In the genomic region with DNA sequence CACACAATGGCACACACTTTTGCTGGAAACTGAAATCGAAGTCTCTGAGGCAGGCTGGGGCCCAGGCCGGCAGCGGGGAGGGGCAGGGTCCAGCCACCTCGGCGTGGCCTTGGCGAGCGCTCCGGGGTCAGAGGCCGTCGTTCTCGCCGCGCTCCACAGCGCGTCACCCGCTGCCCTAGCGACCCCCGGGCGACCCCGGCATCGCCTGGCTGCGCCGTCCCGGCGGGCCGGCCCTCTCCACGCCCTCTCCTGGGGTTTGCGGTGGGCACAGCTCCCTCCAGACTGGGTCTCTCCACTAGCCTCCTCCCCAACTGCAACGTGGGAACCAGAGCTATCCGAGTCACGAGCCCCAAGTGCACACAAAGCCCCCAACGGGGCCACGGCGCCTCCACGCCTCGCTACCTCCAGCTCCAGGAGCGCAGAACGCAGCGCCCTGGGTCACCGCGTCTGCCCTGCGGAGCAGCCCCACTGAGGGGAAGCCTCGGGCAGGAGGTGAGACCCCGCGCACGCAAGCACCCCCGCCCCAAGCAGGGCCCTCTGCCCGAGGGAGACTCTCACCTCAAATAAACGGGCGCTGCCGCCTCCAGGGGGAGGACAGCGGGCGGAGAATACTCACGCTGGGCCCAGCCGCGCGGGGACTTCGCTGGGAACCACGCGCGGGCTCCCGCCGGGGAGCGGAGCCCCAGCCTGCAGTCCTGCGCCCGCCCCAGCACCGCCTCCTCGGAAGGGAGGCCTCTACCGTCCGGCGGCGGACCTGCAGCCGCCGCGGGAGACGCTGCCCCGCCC, we compare ENCODE assay signal across 1 cellular context.
TF ChIP-seq lines count a peak whose summit lies in the region.

No MANE protein-coding gene starts in this region.

TF ChIP-seq in HepG2, 621 proteins besides CTCF, POLR2A, EP300 and RAD21 (continued from another document and continues in another):
- TF ChIP-seq, protein P1, sequence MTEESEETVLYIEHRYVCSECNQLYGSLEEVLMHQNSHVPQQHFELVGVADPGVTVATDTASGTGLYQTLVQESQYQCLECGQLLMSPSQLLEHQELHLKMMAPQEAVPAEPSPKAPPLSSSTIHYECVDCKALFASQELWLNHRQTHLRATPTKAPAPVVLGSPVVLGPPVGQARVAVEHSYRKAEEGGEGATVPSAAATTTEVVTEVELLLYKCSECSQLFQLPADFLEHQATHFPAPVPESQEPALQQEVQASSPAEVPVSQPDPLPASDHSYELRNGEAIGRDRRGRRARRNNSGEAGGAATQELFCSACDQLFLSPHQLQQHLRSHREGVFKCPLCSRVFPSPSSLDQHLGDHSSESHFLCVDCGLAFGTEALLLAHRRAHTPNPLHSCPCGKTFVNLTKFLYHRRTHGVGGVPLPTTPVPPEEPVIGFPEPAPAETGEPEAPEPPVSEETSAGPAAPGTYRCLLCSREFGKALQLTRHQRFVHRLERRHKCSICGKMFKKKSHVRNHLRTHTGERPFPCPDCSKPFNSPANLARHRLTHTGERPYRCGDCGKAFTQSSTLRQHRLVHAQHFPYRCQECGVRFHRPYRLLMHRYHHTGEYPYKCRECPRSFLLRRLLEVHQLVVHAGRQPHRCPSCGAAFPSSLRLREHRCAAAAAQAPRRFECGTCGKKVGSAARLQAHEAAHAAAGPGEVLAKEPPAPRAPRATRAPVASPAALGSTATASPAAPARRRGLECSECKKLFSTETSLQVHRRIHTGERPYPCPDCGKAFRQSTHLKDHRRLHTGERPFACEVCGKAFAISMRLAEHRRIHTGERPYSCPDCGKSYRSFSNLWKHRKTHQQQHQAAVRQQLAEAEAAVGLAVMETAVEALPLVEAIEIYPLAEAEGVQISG (CRISPR knock-in tag; IDR thresholded peaks at IDR 0.05): peak; percentile 79
- TF ChIP-seq TCF12 (IDR thresholded peaks at IDR 0.05) (no peak), TCF12 (CRISPR knock-in tag; IDR thresholded peaks at IDR 0.05) (no peak), ZNF484 (CRISPR knock-in tag; IDR thresholded peaks at IDR 0.05; ENCODE audit: borderline replicate concordance, low read depth) (no peak), IKZF1 (IDR thresholded peaks at IDR 0.05) (no peak), HOXD1 (CRISPR knock-in tag; IDR thresholded peaks at IDR 0.05) (no peak), ZFP82 (CRISPR knock-in tag; IDR thresholded peaks at IDR 0.05; ENCODE audit: borderline replicate concordance) (peak; percentile 33; the same call in 1 of the 2 replicates), ZNF329 (CRISPR knock-in tag; IDR thresholded peaks at IDR 0.05; ENCODE audit: low read depth) (0 out of 2 replicates have a peak, but pooled peaks have one; percentile 13), ZNF460 (CRISPR knock-in tag; IDR thresholded peaks at IDR 0.05; ENCODE audit: borderline replicate concordance) (no peak), KDM2A (CRISPR knock-in tag; IDR thresholded peaks at IDR 0.05; ENCODE audit: borderline replicate concordance, low read depth) (peak; percentile 71), CBX5 (CRISPR knock-in tag; IDR thresholded peaks at IDR 0.05; ENCODE audit: borderline replicate concordance) (no peak), MYC (CRISPR knock-in tag; IDR thresholded peaks at IDR 0.05; ENCODE audit: borderline replicate concordance) (peak; percentile 66), ZBTB7B (CRISPR knock-in tag; IDR thresholded peaks at IDR 0.05) (peak; percentile 61; the same call in 1 of the 2 replicates), RBM22 (optimal IDR thresholded peaks at IDR 0.05; ENCODE audit: low read length) (no peak), ZNF136 (CRISPR knock-in tag; IDR thresholded peaks at IDR 0.05; ENCODE audit: low read depth) (no peak), GLI4 (CRISPR knock-in tag; IDR thresholded peaks at IDR 0.05; ENCODE audit: borderline replicate concordance) (peak; percentile 87; the same call in 1 of the 2 replicates), ZNF441 (CRISPR knock-in tag; IDR thresholded peaks at IDR 0.05; ENCODE audit: borderline replicate concordance) (no peak), SNAPC2 (CRISPR knock-in tag; IDR thresholded peaks at IDR 0.05) (no peak)
- TF ChIP-seq, protein P2, sequence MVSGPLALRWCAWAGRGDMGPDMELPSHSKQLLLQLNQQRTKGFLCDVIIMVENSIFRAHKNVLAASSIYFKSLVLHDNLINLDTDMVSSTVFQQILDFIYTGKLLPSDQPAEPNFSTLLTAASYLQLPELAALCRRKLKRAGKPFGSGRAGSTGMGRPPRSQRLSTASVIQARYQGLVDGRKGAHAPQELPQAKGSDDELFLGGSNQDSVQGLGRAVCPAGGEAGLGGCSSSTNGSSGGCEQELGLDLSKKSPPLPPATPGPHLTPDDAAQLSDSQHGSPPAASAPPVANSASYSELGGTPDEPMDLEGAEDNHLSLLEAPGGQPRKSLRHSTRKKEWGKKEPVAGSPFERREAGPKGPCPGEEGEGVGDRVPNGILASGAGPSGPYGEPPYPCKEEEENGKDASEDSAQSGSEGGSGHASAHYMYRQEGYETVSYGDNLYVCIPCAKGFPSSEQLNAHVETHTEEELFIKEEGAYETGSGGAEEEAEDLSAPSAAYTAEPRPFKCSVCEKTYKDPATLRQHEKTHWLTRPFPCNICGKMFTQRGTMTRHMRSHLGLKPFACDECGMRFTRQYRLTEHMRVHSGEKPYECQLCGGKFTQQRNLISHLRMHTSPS (CRISPR knock-in tag; IDR thresholded peaks at IDR 0.05; ENCODE audit: low read depth): no peak
- TF ChIP-seq, protein P3, sequence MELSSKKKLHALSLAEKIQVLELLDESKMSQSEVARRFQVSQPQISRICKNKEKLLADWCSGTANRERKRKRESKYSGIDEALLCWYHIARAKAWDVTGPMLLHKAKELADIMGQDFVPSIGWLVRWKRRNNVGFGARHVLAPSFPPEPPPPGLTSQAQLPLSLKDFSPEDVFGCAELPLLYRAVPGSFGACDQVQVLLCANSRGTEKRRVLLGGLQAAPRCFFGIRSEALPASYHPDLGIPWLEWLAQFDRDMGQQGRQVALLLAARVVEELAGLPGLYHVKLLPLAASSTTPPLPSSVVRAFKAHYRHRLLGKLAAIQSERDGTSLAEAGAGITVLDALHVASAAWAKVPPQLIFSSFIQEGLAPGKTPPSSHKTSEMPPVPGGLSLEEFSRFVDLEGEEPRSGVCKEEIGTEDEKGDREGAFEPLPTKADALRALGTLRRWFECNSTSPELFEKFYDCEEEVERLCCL (CRISPR knock-in tag; IDR thresholded peaks at IDR 0.05; ENCODE audit: borderline replicate concordance): no peak
- TF ChIP-seq, protein P4, sequence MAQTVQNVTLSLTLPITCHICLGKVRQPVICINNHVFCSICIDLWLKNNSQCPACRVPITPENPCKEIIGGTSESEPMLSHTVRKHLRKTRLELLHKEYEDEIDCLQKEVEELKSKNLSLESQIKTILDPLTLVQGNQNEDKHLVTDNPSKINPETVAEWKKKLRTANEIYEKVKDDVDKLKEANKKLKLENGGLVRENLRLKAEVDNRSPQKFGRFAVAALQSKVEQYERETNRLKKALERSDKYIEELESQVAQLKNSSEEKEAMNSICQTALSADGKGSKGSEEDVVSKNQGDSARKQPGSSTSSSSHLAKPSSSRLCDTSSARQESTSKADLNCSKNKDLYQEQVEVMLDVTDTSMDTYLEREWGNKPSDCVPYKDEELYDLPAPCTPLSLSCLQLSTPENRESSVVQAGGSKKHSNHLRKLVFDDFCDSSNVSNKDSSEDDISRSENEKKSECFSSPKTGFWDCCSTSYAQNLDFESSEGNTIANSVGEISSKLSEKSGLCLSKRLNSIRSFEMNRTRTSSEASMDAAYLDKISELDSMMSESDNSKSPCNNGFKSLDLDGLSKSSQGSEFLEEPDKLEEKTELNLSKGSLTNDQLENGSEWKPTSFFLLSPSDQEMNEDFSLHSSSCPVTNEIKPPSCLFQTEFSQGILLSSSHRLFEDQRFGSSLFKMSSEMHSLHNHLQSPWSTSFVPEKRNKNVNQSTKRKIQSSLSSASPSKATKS (CRISPR knock-in tag; IDR thresholded peaks at IDR 0.05): no peak
- TF ChIP-seq, protein P5, sequence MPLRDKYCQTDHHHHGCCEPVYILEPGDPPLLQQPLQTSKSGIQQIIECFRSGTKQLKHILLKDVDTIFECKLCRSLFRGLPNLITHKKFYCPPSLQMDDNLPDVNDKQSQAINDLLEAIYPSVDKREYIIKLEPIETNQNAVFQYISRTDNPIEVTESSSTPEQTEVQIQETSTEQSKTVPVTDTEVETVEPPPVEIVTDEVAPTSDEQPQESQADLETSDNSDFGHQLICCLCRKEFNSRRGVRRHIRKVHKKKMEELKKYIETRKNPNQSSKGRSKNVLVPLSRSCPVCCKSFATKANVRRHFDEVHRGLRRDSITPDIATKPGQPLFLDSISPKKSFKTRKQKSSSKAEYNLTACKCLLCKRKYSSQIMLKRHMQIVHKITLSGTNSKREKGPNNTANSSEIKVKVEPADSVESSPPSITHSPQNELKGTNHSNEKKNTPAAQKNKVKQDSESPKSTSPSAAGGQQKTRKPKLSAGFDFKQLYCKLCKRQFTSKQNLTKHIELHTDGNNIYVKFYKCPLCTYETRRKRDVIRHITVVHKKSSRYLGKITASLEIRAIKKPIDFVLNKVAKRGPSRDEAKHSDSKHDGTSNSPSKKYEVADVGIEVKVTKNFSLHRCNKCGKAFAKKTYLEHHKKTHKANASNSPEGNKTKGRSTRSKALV (CRISPR knock-in tag; IDR thresholded peaks at IDR 0.05): peak; percentile 86
- TF ChIP-seq, protein P6, sequence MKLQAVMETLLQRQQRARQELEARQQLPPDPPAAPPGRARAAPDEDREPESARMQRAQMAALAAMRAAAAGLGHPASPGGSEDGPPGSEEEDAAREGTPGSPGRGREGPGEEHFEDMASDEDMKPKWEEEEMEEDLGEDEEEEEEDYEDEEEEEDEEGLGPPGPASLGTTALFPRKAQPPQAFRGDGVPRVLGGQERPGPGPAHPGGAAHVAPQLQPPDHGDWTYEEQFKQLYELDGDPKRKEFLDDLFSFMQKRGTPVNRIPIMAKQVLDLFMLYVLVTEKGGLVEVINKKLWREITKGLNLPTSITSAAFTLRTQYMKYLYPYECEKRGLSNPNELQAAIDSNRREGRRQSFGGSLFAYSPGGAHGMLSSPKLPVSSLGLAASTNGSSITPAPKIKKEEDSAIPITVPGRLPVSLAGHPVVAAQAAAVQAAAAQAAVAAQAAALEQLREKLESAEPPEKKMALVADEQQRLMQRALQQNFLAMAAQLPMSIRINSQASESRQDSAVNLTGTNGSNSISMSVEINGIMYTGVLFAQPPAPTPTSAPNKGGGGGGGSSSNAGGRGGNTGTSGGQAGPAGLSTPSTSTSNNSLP (IDR thresholded peaks at IDR 0.05; ENCODE audit: low read depth, low read length): no peak
- TF ChIP-seq, protein P7, sequence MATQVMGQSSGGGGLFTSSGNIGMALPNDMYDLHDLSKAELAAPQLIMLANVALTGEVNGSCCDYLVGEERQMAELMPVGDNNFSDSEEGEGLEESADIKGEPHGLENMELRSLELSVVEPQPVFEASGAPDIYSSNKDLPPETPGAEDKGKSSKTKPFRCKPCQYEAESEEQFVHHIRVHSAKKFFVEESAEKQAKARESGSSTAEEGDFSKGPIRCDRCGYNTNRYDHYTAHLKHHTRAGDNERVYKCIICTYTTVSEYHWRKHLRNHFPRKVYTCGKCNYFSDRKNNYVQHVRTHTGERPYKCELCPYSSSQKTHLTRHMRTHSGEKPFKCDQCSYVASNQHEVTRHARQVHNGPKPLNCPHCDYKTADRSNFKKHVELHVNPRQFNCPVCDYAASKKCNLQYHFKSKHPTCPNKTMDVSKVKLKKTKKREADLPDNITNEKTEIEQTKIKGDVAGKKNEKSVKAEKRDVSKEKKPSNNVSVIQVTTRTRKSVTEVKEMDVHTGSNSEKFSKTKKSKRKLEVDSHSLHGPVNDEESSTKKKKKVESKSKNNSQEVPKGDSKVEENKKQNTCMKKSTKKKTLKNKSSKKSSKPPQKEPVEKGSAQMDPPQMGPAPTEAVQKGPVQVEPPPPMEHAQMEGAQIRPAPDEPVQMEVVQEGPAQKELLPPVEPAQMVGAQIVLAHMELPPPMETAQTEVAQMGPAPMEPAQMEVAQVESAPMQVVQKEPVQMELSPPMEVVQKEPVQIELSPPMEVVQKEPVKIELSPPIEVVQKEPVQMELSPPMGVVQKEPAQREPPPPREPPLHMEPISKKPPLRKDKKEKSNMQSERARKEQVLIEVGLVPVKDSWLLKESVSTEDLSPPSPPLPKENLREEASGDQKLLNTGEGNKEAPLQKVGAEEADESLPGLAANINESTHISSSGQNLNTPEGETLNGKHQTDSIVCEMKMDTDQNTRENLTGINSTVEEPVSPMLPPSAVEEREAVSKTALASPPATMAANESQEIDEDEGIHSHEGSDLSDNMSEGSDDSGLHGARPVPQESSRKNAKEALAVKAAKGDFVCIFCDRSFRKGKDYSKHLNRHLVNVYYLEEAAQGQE (IDR thresholded peaks at IDR 0.05; ENCODE audit: borderline replicate concordance in 1 of 2, low read depth in 1 of 2, low read length in 2 of 2): no peak
- TF ChIP-seq, protein P8, sequence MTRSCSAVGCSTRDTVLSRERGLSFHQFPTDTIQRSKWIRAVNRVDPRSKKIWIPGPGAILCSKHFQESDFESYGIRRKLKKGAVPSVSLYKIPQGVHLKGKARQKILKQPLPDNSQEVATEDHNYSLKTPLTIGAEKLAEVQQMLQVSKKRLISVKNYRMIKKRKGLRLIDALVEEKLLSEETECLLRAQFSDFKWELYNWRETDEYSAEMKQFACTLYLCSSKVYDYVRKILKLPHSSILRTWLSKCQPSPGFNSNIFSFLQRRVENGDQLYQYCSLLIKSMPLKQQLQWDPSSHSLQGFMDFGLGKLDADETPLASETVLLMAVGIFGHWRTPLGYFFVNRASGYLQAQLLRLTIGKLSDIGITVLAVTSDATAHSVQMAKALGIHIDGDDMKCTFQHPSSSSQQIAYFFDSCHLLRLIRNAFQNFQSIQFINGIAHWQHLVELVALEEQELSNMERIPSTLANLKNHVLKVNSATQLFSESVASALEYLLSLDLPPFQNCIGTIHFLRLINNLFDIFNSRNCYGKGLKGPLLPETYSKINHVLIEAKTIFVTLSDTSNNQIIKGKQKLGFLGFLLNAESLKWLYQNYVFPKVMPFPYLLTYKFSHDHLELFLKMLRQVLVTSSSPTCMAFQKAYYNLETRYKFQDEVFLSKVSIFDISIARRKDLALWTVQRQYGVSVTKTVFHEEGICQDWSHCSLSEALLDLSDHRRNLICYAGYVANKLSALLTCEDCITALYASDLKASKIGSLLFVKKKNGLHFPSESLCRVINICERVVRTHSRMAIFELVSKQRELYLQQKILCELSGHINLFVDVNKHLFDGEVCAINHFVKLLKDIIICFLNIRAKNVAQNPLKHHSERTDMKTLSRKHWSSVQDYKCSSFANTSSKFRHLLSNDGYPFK (CRISPR knock-in tag; IDR thresholded peaks at IDR 0.05; ENCODE audit: borderline replicate concordance): no peak
- TF ChIP-seq, protein P9, sequence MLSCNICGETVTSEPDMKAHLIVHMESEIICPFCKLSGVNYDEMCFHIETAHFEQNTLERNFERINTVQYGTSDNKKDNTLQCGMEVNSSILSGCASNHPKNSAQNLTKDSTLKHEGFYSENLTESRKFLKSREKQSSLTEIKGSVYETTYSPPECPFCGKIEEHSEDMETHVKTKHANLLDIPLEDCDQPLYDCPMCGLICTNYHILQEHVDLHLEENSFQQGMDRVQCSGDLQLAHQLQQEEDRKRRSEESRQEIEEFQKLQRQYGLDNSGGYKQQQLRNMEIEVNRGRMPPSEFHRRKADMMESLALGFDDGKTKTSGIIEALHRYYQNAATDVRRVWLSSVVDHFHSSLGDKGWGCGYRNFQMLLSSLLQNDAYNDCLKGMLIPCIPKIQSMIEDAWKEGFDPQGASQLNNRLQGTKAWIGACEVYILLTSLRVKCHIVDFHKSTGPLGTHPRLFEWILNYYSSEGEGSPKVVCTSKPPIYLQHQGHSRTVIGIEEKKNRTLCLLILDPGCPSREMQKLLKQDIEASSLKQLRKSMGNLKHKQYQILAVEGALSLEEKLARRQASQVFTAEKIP (CRISPR knock-in tag; IDR thresholded peaks at IDR 0.05; ENCODE audit: borderline replicate concordance): no peak
- TF ChIP-seq, protein P10, sequence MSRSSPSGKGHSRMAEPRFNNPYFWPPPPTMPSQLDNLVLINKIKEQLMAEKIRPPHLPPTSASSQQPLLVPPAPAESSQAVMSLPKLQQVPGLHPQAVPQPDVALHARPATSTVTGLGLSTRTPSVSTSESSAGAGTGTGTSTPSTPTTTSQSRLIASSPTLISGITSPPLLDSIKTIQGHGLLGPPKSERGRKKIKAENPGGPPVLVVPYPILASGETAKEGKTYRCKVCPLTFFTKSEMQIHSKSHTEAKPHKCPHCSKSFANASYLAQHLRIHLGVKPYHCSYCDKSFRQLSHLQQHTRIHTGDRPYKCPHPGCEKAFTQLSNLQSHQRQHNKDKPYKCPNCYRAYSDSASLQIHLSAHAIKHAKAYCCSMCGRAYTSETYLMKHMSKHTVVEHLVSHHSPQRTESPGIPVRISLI (CRISPR knock-in tag; IDR thresholded peaks at IDR 0.05; ENCODE audit: borderline replicate concordance): no peak
